Comparison of ENCODE assay signal across 12 cellular contexts in the genomic region with DNA sequence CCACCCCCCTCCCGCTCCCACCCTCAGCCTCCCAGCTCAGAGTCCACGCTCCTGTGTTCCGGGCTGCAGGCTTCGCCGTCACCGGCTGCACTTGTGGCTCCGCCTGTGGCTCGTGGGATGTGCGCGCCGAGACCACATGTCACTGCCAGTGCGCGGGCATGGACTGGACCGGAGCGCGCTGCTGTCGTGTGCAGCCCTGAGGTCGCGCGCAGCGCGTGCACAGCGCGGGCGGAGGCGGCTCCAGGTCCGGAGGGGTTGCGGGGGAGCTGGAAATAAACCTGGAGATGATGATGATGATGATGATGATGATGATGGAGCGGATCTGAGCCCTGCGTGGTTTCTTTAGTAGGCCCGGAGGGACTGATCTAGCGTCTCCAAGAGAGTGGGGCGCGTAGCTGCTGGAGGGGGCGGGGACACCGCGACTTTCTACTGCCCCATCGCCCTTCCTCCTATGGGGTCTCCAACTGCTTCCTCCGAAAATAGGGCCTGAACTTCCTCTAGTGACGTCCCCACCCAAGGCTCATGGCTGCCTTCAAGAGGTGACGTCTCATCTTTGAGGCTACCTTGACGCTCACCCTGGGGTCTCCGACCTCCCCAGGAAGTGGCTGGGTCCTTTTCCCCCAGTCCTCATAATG. TPM values are rescaled to one million over a fixed set of nuclear protein-coding genes. Genes with fewer than 3 reads are reported as not detected.
DNase-seq lines count a peak whose midpoint lies in the region; ATAC-seq and TF ChIP-seq lines count a peak whose summit lies in the region.
"Had no signal": no experiment of that assay in that cellular context is flagged by ENCODE, and none has a peak within 500 bp of the region (broad histone marks: within the 10 kb centered on the region; RNA-seq: fewer than 3 reads in every experiment).

No MANE protein-coding gene starts in this region.

- H3K27ac ChIP-seq in smooth muscle cell (ENCODE audit: low read depth) (no peak overlapping the region), gastrocnemius medialis (no peak overlapping the region)
- H3K27ac ChIP-seq: KMS-11 had no signal

- ATAC-seq in gastrocnemius medialis: no peak

- no peaks in the 10 kb centered on the region for H3K36me3 ChIP-seq in smooth muscle cell (ENCODE audit: low read depth)
- no peaks in the 10 kb centered on the region for H3K36me3 ChIP-seq in gastrocnemius medialis

- no peaks in the 10 kb centered on the region for H3K9me3 Mint-ChIP-seq in glutamatergic neuron (ENCODE audit: unreplicated experiment)
- H3K9me3 Mint-ChIP-seq: CD4-positive, CD25-positive, alpha-beta regulatory T cell had no signal

- TF ChIP-seq CTCF in glutamatergic neuron (IDR thresholded peaks at IDR 0.05; ENCODE audit: partially characterized antibody, unreplicated experiment) (no peak), smooth muscle cell (IDR thresholded peaks at IDR 0.05; ENCODE audit: borderline replicate concordance, insufficient read depth, poor library complexity, severe bottlenecking) (no peak), gastrocnemius medialis (IDR thresholded peaks at IDR 0.05 in 4 of 5, conservative IDR thresholded peaks at IDR 0.05 in 1 of 5) (no peak)

- H3K4me1 Mint-ChIP-seq in glutamatergic neuron (ENCODE audit: low read depth, unreplicated experiment): peaks cover 4% of the 10 kb centered on the region

- no peak for TF ChIP-seq POLR2A in gastrocnemius medialis (IDR thresholded peaks at IDR 0.05)

- H3K4me3 ChIP-seq in smooth muscle cell (peak overlapping the region; percentile 28), gastrocnemius medialis (no peak overlapping the region)

- H3K4me3 Mint-ChIP-seq in glutamatergic neuron (ENCODE audit: unreplicated experiment): peak overlapping the region; percentile 75

- no peak overlapping the region for H3K27ac Mint-ChIP-seq in glutamatergic neuron (ENCODE audit: unreplicated experiment)
- H3K27ac Mint-ChIP-seq: CD4-positive, CD25-positive, alpha-beta regulatory T cell had no signal

- H3K9me3 ChIP-seq in smooth muscle cell (replicated peaks; ENCODE audit: low read depth) (no peaks in the 10 kb centered on the region), gastrocnemius medialis (no peaks in the 10 kb centered on the region)

- DNase-seq in NOMO-1 treated with DMSO at 0.1 percent for 48 hours (lab: John Stamatoyannopoulos, UW; ENCODE audit: unreplicated experiment): peak; percentile 17
- DNase-seq in NOMO-1 treated with dmso at 0.1 percent for 144 hours (lab: John Stamatoyannopoulos, UW; ENCODE audit: unreplicated experiment): no peak
- peak; percentile 7 for DNase-seq in SK-MEL-5 (ENCODE audit: low read depth, low spot score)
- DNase-seq in glutamatergic neuron: peak; percentile 54
- no peak for DNase-seq in smooth muscle cell (lab: John Stamatoyannopoulos, UW; ENCODE audit: unreplicated experiment)
- DNase-seq in A172 (ENCODE audit: low spot score): no peak
- no peak for DNase-seq in gastrocnemius medialis
- no peak for DNase-seq in G401 (ENCODE audit: low spot score)

- H3K27me3 Mint-ChIP-seq in glutamatergic neuron (ENCODE audit: unreplicated experiment): peaks cover 14% of the 10 kb centered on the region

- H3K36me3 Mint-ChIP-seq in glutamatergic neuron (ENCODE audit: unreplicated experiment): peaks cover 10% of the 10 kb centered on the region
- H3K36me3 Mint-ChIP-seq: CD4-positive, CD25-positive, alpha-beta regulatory T cell had no signal

- H3K27me3 ChIP-seq in smooth muscle cell (ENCODE audit: low read depth): peaks cover 45% of the 10 kb centered on the region
- peaks cover 7 to 27% (median 13%) of the 10 kb centered on the region in 3 donors for H3K27me3 ChIP-seq in gastrocnemius medialis

- no peak overlapping the region for H2AFZ ChIP-seq in smooth muscle cell (ENCODE audit: low read depth)

- H3K4me1 ChIP-seq in smooth muscle cell (ENCODE audit: low read depth) (no peaks in the 10 kb centered on the region), gastrocnemius medialis (no peaks in the 10 kb centered on the region)

- H3K79me2 ChIP-seq in smooth muscle cell (ENCODE audit: low read depth): no peaks in the 10 kb centered on the region

- in situ Hi-C loops in SK-MEL-5 (cut with HindIII; ENCODE audit: low pct_unique_long_range_greater_than_20kb, low sequenced_read_pairs) (no loop called here), gastrocnemius medialis (cut with MboI; ENCODE audit: low sequenced_read_pairs in 4 of 4) (loop anchor here in 1 of 4 donors (10.0 kb wide), 1 partner anchor 105 kb away; no protein-coding TSS in a partner anchor), G401 (cut with HindIII; ENCODE audit: low sequenced_read_pairs) (no loop called here)

- intact Hi-C loops in gastrocnemius medialis (cut with DNase I; ENCODE audit: low total_unique reads): no loop called here

- 10% methylated on average over 39 of the region's 43 CpGs for WGBS in smooth muscle cell (ENCODE audit: low lambda C conversion rate)

- H3K9ac ChIP-seq in smooth muscle cell (ENCODE audit: low read depth): no peak overlapping the region
- H3K9ac ChIP-seq: KMS-11 had no signal

- peak overlapping the region; percentile 76 for H3K4me2 ChIP-seq in smooth muscle cell
- H3K4me2 ChIP-seq: KMS-11 had no signal

- no peaks in the 10 kb centered on the region for H4K20me1 ChIP-seq in smooth muscle cell (ENCODE audit: low read depth)

- no peaks in the 10 kb centered on the region for H3F3A ChIP-seq in smooth muscle cell (ENCODE audit: low read depth)

RNA-seq across cellular contexts. Expression of gene RETN, which starts 1.4 kb away (rescaled TPM):
- total RNA-seq in SK-MEL-5 (2014; rRNA removed; shearing (Covaris generic)): not detected in 2 replicates
- not detected in 2 replicates for polyA plus RNA-seq in SK-MEL-5 (2015; cell fraction: cytosol; rRNA removed)
- not detected in 2 replicates for polyA plus RNA-seq in SK-MEL-5 (2015; cell fraction: nucleus; rRNA removed)
- total RNA-seq in glutamatergic neuron (ENCODE audit: unreplicated experiment): not detected
- not detected in 2 replicates for total RNA-seq in smooth muscle cell
- polyA plus RNA-seq in smooth muscle cell: not detected in 2 replicates
- total RNA-seq in A172 (2014; rRNA removed; shearing (Covaris generic)): not detected in 2 replicates
- 1 to 10 TPM in 1 of 4 donors, not detected in 3; 1.2 TPM for total RNA-seq in gastrocnemius medialis
- total RNA-seq in G401 (2014; rRNA removed; shearing (Covaris generic)): not detected in 2 replicates
- total RNA-seq: CD4-positive, CD25-positive, alpha-beta regulatory T cell; dermis microvascular lymphatic vessel endothelial cell; myocyte had no signal
- polyA plus RNA-seq: CD4-positive, CD25-positive, alpha-beta regulatory T cell had no signal

RNA-seq across cellular contexts. Expression of gene MCEMP1, which starts 6.6 kb away (rescaled TPM):
- not detected in 2 replicates for total RNA-seq in SK-MEL-5 (2014; rRNA removed; shearing (Covaris generic))
- 0.14 TPM in 1 of 2 replicates, not detected in the other for polyA plus RNA-seq in SK-MEL-5 (2015; cell fraction: cytosol; rRNA removed)
- not detected in 2 replicates for polyA plus RNA-seq in SK-MEL-5 (2015; cell fraction: nucleus; rRNA removed)
- total RNA-seq in glutamatergic neuron (ENCODE audit: unreplicated experiment) (not detected), smooth muscle cell (not detected in 2 replicates), gastrocnemius medialis (1 to 10 TPM in 1 of 4 donors, under 1 TPM in 1, not detected in 2; 0.16 to 1.2 TPM)
- not detected in 2 replicates for polyA plus RNA-seq in smooth muscle cell
- not detected in 2 replicates for total RNA-seq in A172 (2014; rRNA removed; shearing (Covaris generic))
- not detected in 2 replicates for total RNA-seq in G401 (2014; rRNA removed; shearing (Covaris generic))
- total RNA-seq: dermis microvascular lymphatic vessel endothelial cell, myocyte had no signal
- polyA plus RNA-seq: CD4-positive, CD25-positive, alpha-beta regulatory T cell had no signal

RNA-seq across cellular contexts. Expression of gene TRAPPC5, which starts 10.4 kb away (rescaled TPM):
- total RNA-seq in SK-MEL-5 (2014; rRNA removed; shearing (Covaris generic)): 37.5 and 54.0 TPM in 2 replicates
- 28.8 and 42.6 TPM in 2 replicates for polyA plus RNA-seq in SK-MEL-5 (2015; cell fraction: cytosol; rRNA removed)
- polyA plus RNA-seq in SK-MEL-5 (2015; cell fraction: nucleus; rRNA removed): 4.8 and 8.6 TPM in 2 replicates
- total RNA-seq in glutamatergic neuron (ENCODE audit: unreplicated experiment): 142 TPM
- 61.4 and 61.8 TPM in 2 replicates for total RNA-seq in smooth muscle cell
- 166 and 174 TPM in 2 replicates for polyA plus RNA-seq in smooth muscle cell
- total RNA-seq in A172 (2014; rRNA removed; shearing (Covaris generic)): 118 and 176 TPM in 2 replicates
- 100 to 1,000 TPM; 109 to 146 (median 126) TPM for total RNA-seq in gastrocnemius medialis
- 131 and 153 TPM in 2 replicates for total RNA-seq in G401 (2014; rRNA removed; shearing (Covaris generic))

RNA-seq across cellular contexts. Expression of gene FCER2, which starts 31.7 kb away (rescaled TPM):
- not detected in 2 replicates for total RNA-seq in SK-MEL-5 (2014; rRNA removed; shearing (Covaris generic))
- not detected in 2 replicates for polyA plus RNA-seq in SK-MEL-5 (2015; cell fraction: cytosol; rRNA removed)
- not detected in 2 replicates for polyA plus RNA-seq in SK-MEL-5 (2015; cell fraction: nucleus; rRNA removed)
- total RNA-seq in glutamatergic neuron (ENCODE audit: unreplicated experiment) (not detected), smooth muscle cell (not detected in 2 replicates), gastrocnemius medialis (not detected)
- not detected in 2 replicates for polyA plus RNA-seq in smooth muscle cell
- total RNA-seq in A172 (2014; rRNA removed; shearing (Covaris generic)): not detected in 2 replicates
- total RNA-seq in G401 (2014; rRNA removed; shearing (Covaris generic)): not detected in 2 replicates
- total RNA-seq: CD4-positive, CD25-positive, alpha-beta regulatory T cell; dermis microvascular lymphatic vessel endothelial cell; myocyte had no signal

RNA-seq across cellular contexts. Expression of gene STXBP2, which starts 33.4 kb away (rescaled TPM):
- total RNA-seq in SK-MEL-5 (2014; rRNA removed; shearing (Covaris generic)): 1.0 and 1.3 TPM in 2 replicates
- 7.3 and 8.6 TPM in 2 replicates for polyA plus RNA-seq in SK-MEL-5 (2015; cell fraction: cytosol; rRNA removed)
- 6.4 and 16.4 TPM in 2 replicates for polyA plus RNA-seq in SK-MEL-5 (2015; cell fraction: nucleus; rRNA removed)
- total RNA-seq in glutamatergic neuron (ENCODE audit: unreplicated experiment) (32.8 TPM), smooth muscle cell (11.6 and 17.8 TPM in 2 replicates), gastrocnemius medialis (1 to 10 TPM in 3 of 4 donors, under 1 TPM in 1; 0.87 to 3.7 (median 2.8) TPM)
- 32.7 and 67.2 TPM in 2 replicates for polyA plus RNA-seq in smooth muscle cell
- 0.12 and 0.84 TPM in 2 replicates for total RNA-seq in A172 (2014; rRNA removed; shearing (Covaris generic))
- total RNA-seq in G401 (2014; rRNA removed; shearing (Covaris generic)): 0.20 TPM in 1 of 2 replicates, not detected in the other
- total RNA-seq: myocyte had no signal

Comparison
In these comparisons a context has a peak if more than half of its experiments do, and no peak if none do; other contexts are left out.
1. DNase-seq: peak in NOMO-1 treated with DMSO at 0.1 percent for 48 hours (single experiment), SK-MEL-5 (single experiment) and glutamatergic neuron (single experiment); none in NOMO-1 treated with dmso at 0.1 percent for 144 hours (single experiment), smooth muscle cell (single experiment), A172 (single experiment), gastrocnemius medialis (0 of 2) and G401 (single experiment).